ENCODE assay signal across 1 cellular context in the genomic region with DNA sequence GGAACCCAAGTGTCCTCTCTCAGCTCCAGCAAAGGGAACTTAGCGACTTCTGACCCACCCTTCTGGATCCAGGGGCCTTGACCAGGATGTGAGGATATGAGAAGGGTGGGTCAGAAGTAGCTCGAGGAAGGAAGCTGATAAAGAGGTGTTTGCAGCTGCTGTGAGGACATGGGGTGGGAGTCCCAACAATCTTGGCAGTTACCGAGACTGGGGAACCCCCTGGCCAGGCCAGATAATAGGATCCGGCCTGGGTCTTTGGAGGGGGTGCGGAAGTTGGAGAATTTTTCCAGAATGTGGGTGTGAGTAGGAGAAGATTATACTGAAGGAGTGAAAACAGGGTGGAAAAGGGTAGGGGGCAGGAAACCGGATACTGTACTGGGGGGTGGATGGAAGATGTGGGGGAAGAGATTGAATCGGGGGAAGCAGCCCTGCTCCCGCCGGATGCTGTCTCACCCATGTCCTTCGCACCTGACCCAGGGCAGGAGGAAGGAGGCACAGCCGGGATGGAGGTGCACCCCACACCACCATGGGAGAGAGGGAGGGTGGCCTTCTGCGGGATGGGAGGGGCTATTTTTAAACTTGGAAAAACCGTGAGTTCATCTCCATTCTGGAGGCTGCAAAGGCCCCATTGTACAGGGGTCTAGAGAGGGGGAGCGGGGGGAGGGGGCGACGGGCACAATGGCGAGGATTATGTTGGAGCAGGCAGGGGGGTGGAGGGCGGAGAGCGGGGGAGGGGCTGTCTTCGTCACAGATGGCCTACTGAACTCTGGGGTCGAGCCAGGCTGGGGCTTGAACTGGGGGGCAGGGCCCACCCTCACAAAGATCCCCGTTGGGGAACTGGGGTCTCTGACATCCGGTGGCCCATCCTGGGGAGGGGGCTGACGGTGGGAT.
TF ChIP-seq lines count a peak whose summit lies in the region.

No MANE protein-coding gene starts in this region.

TF ChIP-seq in A549, 52 proteins besides CTCF, POLR2A, EP300 and RAD21 (continued from another document):
- TF ChIP-seq PHF8 (IDR thresholded peaks at IDR 0.05; ENCODE audit: borderline replicate concordance, low read depth) = no peak
- no peak for TF ChIP-seq HEYL (CRISPR knock-in tag; IDR thresholded peaks at IDR 0.05)
- TF ChIP-seq, protein P1, sequence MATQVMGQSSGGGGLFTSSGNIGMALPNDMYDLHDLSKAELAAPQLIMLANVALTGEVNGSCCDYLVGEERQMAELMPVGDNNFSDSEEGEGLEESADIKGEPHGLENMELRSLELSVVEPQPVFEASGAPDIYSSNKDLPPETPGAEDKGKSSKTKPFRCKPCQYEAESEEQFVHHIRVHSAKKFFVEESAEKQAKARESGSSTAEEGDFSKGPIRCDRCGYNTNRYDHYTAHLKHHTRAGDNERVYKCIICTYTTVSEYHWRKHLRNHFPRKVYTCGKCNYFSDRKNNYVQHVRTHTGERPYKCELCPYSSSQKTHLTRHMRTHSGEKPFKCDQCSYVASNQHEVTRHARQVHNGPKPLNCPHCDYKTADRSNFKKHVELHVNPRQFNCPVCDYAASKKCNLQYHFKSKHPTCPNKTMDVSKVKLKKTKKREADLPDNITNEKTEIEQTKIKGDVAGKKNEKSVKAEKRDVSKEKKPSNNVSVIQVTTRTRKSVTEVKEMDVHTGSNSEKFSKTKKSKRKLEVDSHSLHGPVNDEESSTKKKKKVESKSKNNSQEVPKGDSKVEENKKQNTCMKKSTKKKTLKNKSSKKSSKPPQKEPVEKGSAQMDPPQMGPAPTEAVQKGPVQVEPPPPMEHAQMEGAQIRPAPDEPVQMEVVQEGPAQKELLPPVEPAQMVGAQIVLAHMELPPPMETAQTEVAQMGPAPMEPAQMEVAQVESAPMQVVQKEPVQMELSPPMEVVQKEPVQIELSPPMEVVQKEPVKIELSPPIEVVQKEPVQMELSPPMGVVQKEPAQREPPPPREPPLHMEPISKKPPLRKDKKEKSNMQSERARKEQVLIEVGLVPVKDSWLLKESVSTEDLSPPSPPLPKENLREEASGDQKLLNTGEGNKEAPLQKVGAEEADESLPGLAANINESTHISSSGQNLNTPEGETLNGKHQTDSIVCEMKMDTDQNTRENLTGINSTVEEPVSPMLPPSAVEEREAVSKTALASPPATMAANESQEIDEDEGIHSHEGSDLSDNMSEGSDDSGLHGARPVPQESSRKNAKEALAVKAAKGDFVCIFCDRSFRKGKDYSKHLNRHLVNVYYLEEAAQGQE (IDR thresholded peaks at IDR 0.05) = no peak
- no peak for TF ChIP-seq CBX8 (IDR thresholded peaks at IDR 0.05)
- TF ChIP-seq CHD4 (IDR thresholded peaks at IDR 0.05; ENCODE audit: borderline replicate concordance) = no peak
- TF ChIP-seq SREBF2 (IDR thresholded peaks at IDR 0.05) = no peak
